ENCODE assay signal across 8 cellular contexts in the genomic region with DNA sequence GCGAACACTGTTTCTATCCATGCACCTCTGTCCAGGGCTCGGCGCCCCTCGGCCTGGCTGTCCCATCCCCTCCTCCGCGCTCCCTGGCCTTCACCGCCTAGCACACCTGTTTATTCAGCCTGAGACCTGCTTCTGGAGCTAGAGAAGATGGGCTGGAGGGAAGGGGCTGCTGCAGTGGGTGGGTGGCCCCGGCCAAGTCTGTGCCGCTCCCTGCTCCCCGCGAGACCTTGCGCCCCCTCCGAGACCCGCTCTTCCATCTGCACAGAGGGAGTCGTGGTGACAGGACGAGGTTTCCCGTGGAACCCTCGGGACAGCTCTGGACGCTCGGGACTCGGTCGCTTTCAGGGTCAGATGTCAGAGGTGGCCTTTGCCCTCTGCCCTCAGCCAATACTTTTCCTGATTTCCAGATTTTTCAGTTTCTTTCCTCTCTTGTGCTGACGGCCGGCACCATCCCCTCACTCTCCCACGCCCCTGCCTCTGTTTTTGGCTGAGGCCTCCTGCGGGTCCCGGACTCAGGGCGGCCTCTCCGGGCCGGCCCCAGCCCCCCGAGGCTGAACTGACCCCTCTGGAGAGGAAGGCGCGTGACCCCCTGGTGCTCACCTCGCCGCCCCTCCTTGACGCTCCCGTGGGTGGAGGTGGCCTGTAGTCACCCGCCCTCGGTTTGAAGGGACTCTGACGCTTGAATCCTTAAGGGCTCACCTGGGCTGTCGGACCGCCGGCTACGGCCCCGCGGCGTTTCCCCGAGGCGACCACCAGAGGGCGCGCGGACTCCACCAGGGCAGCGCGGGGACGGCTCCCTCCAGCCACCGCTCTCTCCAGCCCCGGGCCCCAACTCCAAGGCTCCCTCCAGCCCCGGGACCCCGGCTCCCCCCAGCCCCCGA. TPM values are rescaled to one million over a fixed set of nuclear protein-coding genes. Genes with fewer than 3 reads are reported as not detected.
DNase-seq lines count a peak whose midpoint lies in the region; ATAC-seq and TF ChIP-seq lines count a peak whose summit lies in the region.

No MANE protein-coding gene starts in this region.

- intact Hi-C loops in activated CD4-positive, alpha-beta T cell treated with anti-CD3 and anti-CD28 coated beads for 36 hours (cut with DNase I, micrococcal nuclease) = loop anchor here (1.0 to 5.0 kb wide), 2 partner anchors 676 to 1020 kb away; no protein-coding TSS in a partner anchor

- H3K4me3 Mint-ChIP-seq in activated CD4-positive, alpha-beta T cell treated with anti-CD3 and anti-CD28 coated beads for 36 hours = no peak overlapping the region
- H3K4me3 Mint-ChIP-seq in chondrocyte (ENCODE audit: unreplicated experiment) = no peak overlapping the region

- no peaks in the 10 kb centered on the region for H3K36me3 Mint-ChIP-seq in activated CD4-positive, alpha-beta T cell treated with anti-CD3 and anti-CD28 coated beads for 36 hours (ENCODE audit: low read depth)
- H3K36me3 Mint-ChIP-seq in chondrocyte (ENCODE audit: low read depth) = no peaks in the 10 kb centered on the region

- H3K4me2 ChIP-seq in KMS-11 = 0 out of 2 replicates have a peak overlapping the region, but pooled peaks have one; percentile 44

- H3K27me3 Mint-ChIP-seq in activated CD4-positive, alpha-beta T cell treated with anti-CD3 and anti-CD28 coated beads for 36 hours = peaks cover 25% of the 10 kb centered on the region
- peaks cover 17% of the 10 kb centered on the region for H3K27me3 Mint-ChIP-seq in chondrocyte (ENCODE audit: low read depth)

- H3K9me3 ChIP-seq in BE2C (no peaks in the 10 kb centered on the region; the same call in 1 of the 2 replicates), lung (ENCODE audit: control insufficient read depth in 2 of 2, insufficient read depth in 1 of 2, low read length in 1 of 2) (peaks cover 0 to 4% of the 10 kb centered on the region in 2 donors)

- no peaks in the 10 kb centered on the region for H3K36me3 ChIP-seq in BE2C
- H3K36me3 ChIP-seq in KMS-11 (ENCODE audit: insufficient read depth) = no peaks in the 10 kb centered on the region
- no peaks in the 10 kb centered on the region for H3K36me3 ChIP-seq in lung (ENCODE audit: control insufficient read depth in 2 of 2, insufficient read depth in 2 of 2, low read length in 2 of 2)

- 0 out of 2 replicates have a peak overlapping the region, but pooled peaks have one; percentile 45 for H2AFZ ChIP-seq in KMS-11 (ENCODE audit: low read depth)

- CTCF ChIA-PET in activated CD4-positive, alpha-beta T cell treated with anti-CD3 and anti-CD28 coated beads for 36 hours (lab: Charles Lee) = interaction anchor here (0.9 to 1.6 kb wide), 2 partner anchors 11 to 198 kb away, joined by 3 read pairs; no protein-coding TSS in a partner anchor

- no peaks in the 10 kb centered on the region for H3K4me1 Mint-ChIP-seq in activated CD4-positive, alpha-beta T cell treated with anti-CD3 and anti-CD28 coated beads for 36 hours
- H3K4me1 Mint-ChIP-seq in chondrocyte (ENCODE audit: low read depth) = no peaks in the 10 kb centered on the region

- H3K27ac Mint-ChIP-seq in activated CD4-positive, alpha-beta T cell treated with anti-CD3 and anti-CD28 coated beads for 36 hours = no peak overlapping the region
- H3K27ac Mint-ChIP-seq in chondrocyte (ENCODE audit: unreplicated experiment) = no peak overlapping the region

- DNase-seq in BE2C (peak; percentile 71), chondrocyte (ENCODE audit: low spot score) (peak; percentile 81), lung (ENCODE audit: low spot score) (peak; percentile 62), NCI-H226 (no peak)
- DNase-seq in activated CD4-positive, alpha-beta T cell treated with anti-CD3 and anti-CD28 coated beads for 36 hours = peak; percentile 82
- DNase-seq in stimulated activated CD8-positive, alpha-beta memory T cell treated with anti-CD3 and anti-CD28 coated beads, Interleukin-15, amount 100 ng/mL, for 48 hours (ENCODE audit: low read depth in 2 of 2) = peak; percentile 40 to 51

- POLR2A ChIA-PET in activated CD4-positive, alpha-beta T cell treated with anti-CD3 and anti-CD28 coated beads for 36 hours (lab: Charles Lee) = no interaction called here

- H4K20me1 ChIP-seq in KMS-11 (ENCODE audit: insufficient read depth) = no peaks in the 10 kb centered on the region

- WGBS in lung, 2 donors = 26 to 30% methylated on average over 58 to 60 of the region's 60 CpGs

- TF ChIP-seq CTCF in BE2C (IDR thresholded peaks at IDR 0.05; ENCODE audit: low read depth, low read length) (peak; percentile 43), KMS-11 (conservative IDR thresholded peaks at IDR 0.05; ENCODE audit: low read depth, low read length) (peak; percentile 70), chondrocyte (IDR thresholded peaks at IDR 0.05) (peak; percentile 94), lung (IDR thresholded peaks at IDR 0.05; ENCODE audit: control extremely low read depth, extremely low read depth) (peak; percentile 80)

- H3K9me3 Mint-ChIP-seq in activated CD4-positive, alpha-beta T cell treated with anti-CD3 and anti-CD28 coated beads for 36 hours (ENCODE audit: low read depth) = no peaks in the 10 kb centered on the region
- H3K9me3 Mint-ChIP-seq in chondrocyte (ENCODE audit: low read depth) = peaks cover under 1% of the 10 kb centered on the region

- peaks cover 52% of the 10 kb centered on the region for H3K27me3 ChIP-seq in BE2C
- H3K27me3 ChIP-seq in KMS-11 (ENCODE audit: insufficient read depth, low read depth) = peaks cover 5% of the 10 kb centered on the region
- H3K27me3 ChIP-seq in lung (ENCODE audit: control insufficient read depth, insufficient read depth) = no peaks in the 10 kb centered on the region

- H3K27ac ChIP-seq in KMS-11 (no peak overlapping the region), lung (ENCODE audit: low read depth in 1 of 2, low read length in 1 of 2) (no peak overlapping the region)

- ATAC-seq in GM19351 (IDR thresholded peaks at IDR 0.05; ENCODE audit: unreplicated experiment) = peak; percentile 71
- peak; percentile 85 for ATAC-seq in activated CD4-positive, alpha-beta T cell treated with anti-CD3 and anti-CD28 coated beads for 36 hours
- peak; percentile 70 for ATAC-seq in lung (ENCODE audit: insufficient read depth, low FRiP score)

- H3K4me3 ChIP-seq in BE2C (ENCODE audit: low read depth, low read length) (no peak overlapping the region), KMS-11 (IDR thresholded peaks at IDR 0.05; ENCODE audit: insufficient read depth, low read depth, low read length) (no peak overlapping the region), lung (no peak overlapping the region)

- H3K4me1 ChIP-seq in BE2C (no peaks in the 10 kb centered on the region), KMS-11 (ENCODE audit: low read depth, poor library complexity, severe bottlenecking) (no peaks in the 10 kb centered on the region), lung (ENCODE audit: control insufficient read depth in 2 of 2, insufficient read depth in 2 of 2, low read length in 2 of 2) (no peaks in the 10 kb centered on the region)

- H3K9ac ChIP-seq in KMS-11 = no peak overlapping the region

- H3K79me2 ChIP-seq in KMS-11 (ENCODE audit: insufficient read depth, low read depth) = no peaks in the 10 kb centered on the region

RNA-seq across cellular contexts. Expression of gene SHH, which starts 15.6 kb away (rescaled TPM):
- not detected for polyA plus RNA-seq in BE2C (2012; ENCODE audit: insufficient read depth, insufficient read length, low read depth)
- total RNA-seq in activated CD4-positive, alpha-beta T cell treated with anti-CD3 and anti-CD28 coated beads for 36 hours = not detected
- total RNA-seq in chondrocyte (not detected in 3 replicates), lung (1 to 10 TPM; 4.1 to 9.3 TPM)
- 1 to 10 TPM; 1.5 to 4.7 TPM for polyA plus RNA-seq in lung

Comparison
In these comparisons a context has a peak if more than half of its experiments do, and no peak if none do; other contexts are left out.
1. CTCF ChIP-seq: peak in every context shown above with its lines; median percentile 94 in chondrocyte; 80 in lung; 70 in KMS-11; 43 in BE2C.